ENCODE assay signal across 8 cellular contexts in genomic region chr1:44807364-44808062, GRCh38. TPM values are rescaled to one million over a fixed set of nuclear protein-coding genes. Genes with fewer than 3 reads are reported as not detected.
A peak's percentile ranks its signal among the peaks of the same experiment; 100 is the strongest.
DNase-seq lines count a peak whose midpoint lies in the region; ATAC-seq and TF ChIP-seq lines count a peak whose summit lies in the region.

No MANE protein-coding gene starts in this region.

- no peak for TF ChIP-seq CTCF in GM12865 (IDR thresholded peaks at IDR 0.05; ENCODE audit: insufficient read depth, low read depth, low read length, missing control alignments)
- TF ChIP-seq CTCF in Panc1 (IDR thresholded peaks at IDR 0.05), result no peak
- TF ChIP-seq CTCF in esophagus squamous epithelium (IDR thresholded peaks at IDR 0.05), result no peak

- H3K27ac ChIP-seq in Panc1 (ENCODE audit: low read length) (peak overlapping the region; percentile 94), esophagus squamous epithelium (peak overlapping the region; percentile 94 to 99 (median 96)), muscle layer of duodenum (ENCODE audit: low read length) (peak overlapping the region; percentile 100)

- no TSS peak for BruUV-seq in Panc1 (replicated peaks; lab: Mats Ljungman, UMichigan)

- TF ChIP-seq POLR2A in esophagus squamous epithelium (IDR thresholded peaks at IDR 0.05), result peak in 1 of 4 donors; percentile 27

- POLR2A ChIA-PET in Panc1 (lab: Charles Lee), result interaction anchor here (1.2 kb wide), 1 partner anchor 12 kb away, joined by 6 read pairs; no protein-coding TSS in a partner anchor

- peak overlapping the region; percentile 35 for H3K4me3 ChIP-seq in GM12865 (ENCODE audit: low read depth, low read length)
- no peak overlapping the region for H3K4me3 ChIP-seq in Panc1 (ENCODE audit: low read depth in 2 of 2, low read length in 2 of 2)
- peak overlapping the region in 2 of 4 donors; percentile 31 to 55 for H3K4me3 ChIP-seq in esophagus squamous epithelium
- H3K4me3 ChIP-seq in muscle layer of duodenum (ENCODE audit: low read depth in 1 of 2, low read length in 2 of 2), result peak overlapping the region; percentile 33 to 55

- 0% methylated on average over 2 to 11 of the region's 16 CpGs for WGBS in esophagus squamous epithelium, 2 donors

- CTCF ChIA-PET in Panc1 (lab: Charles Lee), result no interaction called here

- ATAC-seq in HG03103 (IDR thresholded peaks at IDR 0.05; ENCODE audit: low read depth, unreplicated experiment) (peak; percentile 34), Panc1 (peak; percentile 83)

- H3K9me3 ChIP-seq in Panc1 (ENCODE audit: control insufficient read depth, insufficient read depth, low read depth, low read length), result no peaks in the 10 kb centered on the region
- H3K9me3 ChIP-seq in esophagus squamous epithelium, result no peaks in the 10 kb centered on the region
- no peaks in the 10 kb centered on the region for H3K9me3 ChIP-seq in muscle layer of duodenum (ENCODE audit: control insufficient read depth in 1 of 2, low read length in 2 of 2)

- H3K27me3 ChIP-seq in Panc1 (ENCODE audit: control insufficient read depth, insufficient read depth, low read length) (no peaks in the 10 kb centered on the region), esophagus squamous epithelium (no peaks in the 10 kb centered on the region), muscle layer of duodenum (ENCODE audit: low read depth, low read length) (no peaks in the 10 kb centered on the region)

- H3K4me1 ChIP-seq in Panc1 (ENCODE audit: control insufficient read depth, insufficient read depth, low read length) (peaks cover 43% of the 10 kb centered on the region), esophagus squamous epithelium (peaks cover 61 to 96% (median 61%) of the 10 kb centered on the region in 3 donors), muscle layer of duodenum (ENCODE audit: control insufficient read depth in 1 of 2, insufficient read depth in 2 of 2, low read length in 2 of 2) (peaks cover 40 to 70% of the 10 kb centered on the region in 2 donors)

- in situ Hi-C loops in Panc1 (cut with HindIII; ENCODE audit: low pct_unique_long_range_greater_than_20kb, low sequenced_read_pairs), result no loop called here

- intact Hi-C loops in Panc1 (cut with micrococcal nuclease; ENCODE audit: unreplicated experiment), result no loop called here
- intact Hi-C loops in esophagus squamous epithelium (cut with DNase I), result no loop called here

- H3K36me3 ChIP-seq in Panc1 (ENCODE audit: control insufficient read depth, insufficient read depth, low read length) (no peaks in the 10 kb centered on the region), esophagus squamous epithelium (peaks cover 17 to 43% (median 17%) of the 10 kb centered on the region in 3 donors), muscle layer of duodenum (ENCODE audit: control insufficient read depth in 1 of 2, insufficient read depth in 2 of 2, low read length in 2 of 2) (peaks cover 29 to 57% of the 10 kb centered on the region in 2 donors)

- DNase-seq in GM12865 (ENCODE audit: low read depth), result peak; percentile 91
- peak; percentile 95 for DNase-seq in Panc1 (ENCODE audit: low read depth, low spot score)
- peak; percentile 88 for DNase-seq in activated T-helper 1 cell treated with Interleukin-2 at 50 U/mL for 16 hours (ENCODE audit: low read depth)
- DNase-seq in esophagus squamous epithelium (lab: John Stamatoyannopoulos, UW), result peak; percentile 81
- peak; percentile 80 to 84 for DNase-seq in stimulated activated CD8-positive, alpha-beta memory T cell treated with anti-CD3 and anti-CD28 coated beads, Interleukin-7, amount 100 ng/mL, for 4 hours (ENCODE audit: low read depth in 2 of 2)
- no peak for DNase-seq in COR-L47 (lab: John Stamatoyannopoulos, UW)

RNA-seq across cellular contexts. Expression of gene DYNLT4, which starts 0.4 kb away (rescaled TPM):
- total RNA-seq in Panc1 (2021; ENCODE audit: unreplicated experiment) (not detected), esophagus squamous epithelium (not detected)
- polyA plus RNA-seq in Panc1 (2012; ENCODE audit: insufficient read length), result not detected

RNA-seq across cellular contexts. Expression of gene BTBD19, which starts 0.8 kb away (rescaled TPM):
- 2.6 TPM for total RNA-seq in Panc1 (2021; ENCODE audit: unreplicated experiment)
- 0.61 TPM for polyA plus RNA-seq in Panc1 (2012; ENCODE audit: insufficient read length)
- 1 to 10 TPM in 3 of 4 donors, under 1 TPM in 1; 0.68 to 5.3 (median 4.1) TPM for total RNA-seq in esophagus squamous epithelium

RNA-seq across cellular contexts. Expression of gene PLK3, which starts 7.3 kb away (rescaled TPM):
- total RNA-seq in Panc1 (2021; ENCODE audit: unreplicated experiment) (13.7 TPM), esophagus squamous epithelium (10 to 100 TPM; 10.3 to 36.2 (median 30.7) TPM)
- 7.3 TPM for polyA plus RNA-seq in Panc1 (2012; ENCODE audit: insufficient read length)

RNA-seq across cellular contexts. Expression of gene BEST4, which starts 19.5 kb away (rescaled TPM):
- 0.15 TPM for total RNA-seq in Panc1 (2021; ENCODE audit: unreplicated experiment)
- 0.11 TPM for polyA plus RNA-seq in Panc1 (2012; ENCODE audit: insufficient read length)
- under 1 TPM in 1 of 4 donors, not detected in 3; 0.26 TPM for total RNA-seq in esophagus squamous epithelium

RNA-seq across cellular contexts. Expression of gene RPS8, which starts 32.2 kb away (rescaled TPM):
- total RNA-seq in Panc1 (2021; ENCODE audit: unreplicated experiment) (1,087 TPM), esophagus squamous epithelium (1,000 to 10,000 TPM; 1,915 to 3,855 (median 2,689) TPM)
- polyA plus RNA-seq in Panc1 (2012; ENCODE audit: insufficient read length), result 1,474 TPM

Comparison
In these comparisons a context has a peak if more than half of its experiments do, and no peak if none do; other contexts are left out.
1. H3K4me3 ChIP-seq: peak in GM12865 (single experiment) and muscle layer of duodenum (2 of 2); none in Panc1 (0 of 2).
2. Peak in every context shown above with its lines, with median percentiles within 50 percentile points of each other: H3K27ac ChIP-seq.